30 cellular contexts compared by ENCODE assay signal in the genomic region with DNA sequence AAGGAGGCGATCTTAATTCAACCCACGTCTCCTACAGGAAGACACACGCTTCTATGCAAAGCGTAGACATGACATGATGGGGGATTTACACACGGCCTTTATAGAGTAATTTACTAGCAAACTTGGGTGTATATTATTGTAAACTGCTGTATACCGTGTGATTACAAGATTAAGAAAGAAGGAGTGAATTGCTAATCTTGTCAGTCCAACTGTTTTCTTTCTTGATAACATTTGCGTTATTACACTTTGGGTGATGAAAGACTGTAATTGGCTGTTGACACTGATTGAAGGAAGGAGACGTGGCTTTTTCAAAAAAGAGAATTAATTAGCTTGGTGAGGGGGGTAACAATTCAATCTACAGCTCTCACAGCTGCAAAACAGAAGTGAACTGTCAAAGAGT.
"Had no signal": no experiment of that assay in that cellular context is flagged by ENCODE, and none has a peak within 500 bp of the region (broad histone marks: within the 10 kb centered on the region; RNA-seq: fewer than 3 reads in every experiment).

No MANE protein-coding gene starts in this region.

- H3K9ac ChIP-seq: neural progenitor cell, parathyroid adenoma had no signal

- H2AFZ ChIP-seq: neural progenitor cell, parathyroid adenoma had no signal

- DNase-seq: hypothalamus; immature natural killer cell; kidney; left colon; left lung; lower lobe of right lung; mammary epithelial cell; mesenchymal stem cell; naive thymus-derived CD8-positive, alpha-beta T cell; occipital lobe; psoas muscle; right lobe of liver; stimulated activated CD4-positive, alpha-beta T cell treated with anti-CD3 and anti-CD28 coated beads, Interleukin-1b, Interleukin-23, amount 100 ng/mL, for 48 hours; stimulated activated CD4-positive, alpha-beta T cell treated with anti-CD3 and anti-CD28 coated beads, Interleukin-2, amount 100 ng/mL, for 48 hours; stimulated activated CD4-positive, alpha-beta T cell treated with anti-CD3 and anti-CD28 coated beads, Interleukin-4, amount 100 ng/mL, for 4 hours; stimulated activated CD8-positive, alpha-beta memory T cell treated with anti-CD3 and anti-CD28 coated beads, Interleukin-4, amount 100 ng/mL, for 48 hours; stimulated activated naive CD8-positive, alpha-beta T cell treated with anti-CD3 and anti-CD28 coated beads, Interleukin-15, Interleukin-2, amounts not matched to agents 100 U/mL and 50 U/mL, for 24 hours; stomach; testis; thyroid gland; transverse colon; upper lobe of left lung had no signal

- H3K4me1 ChIP-seq: left lung, lower lobe of right lung, parathyroid adenoma, psoas muscle, right atrium auricular region, right lobe of liver, stomach, testis, thyroid gland, transverse colon, upper lobe of left lung, vagina had no signal

- H3K36me3 ChIP-seq: left lung, lower lobe of right lung, neural progenitor cell, neutrophil, right atrium auricular region, right lobe of liver, stomach, thyroid gland, transverse colon, upper lobe of left lung, vagina had no signal

- H3K79me2 ChIP-seq: parathyroid adenoma had no signal

- H3K27me3 ChIP-seq: neural progenitor cell, neutrophil, right atrium auricular region, right lobe of liver, testis, thyroid gland, transverse colon, upper lobe of left lung, vagina had no signal

- H3K9me3 ChIP-seq: left lung, lower lobe of right lung, neutrophil, psoas muscle, right atrium auricular region, right lobe of liver, stomach, testis, thyroid gland, transverse colon, upper lobe of left lung, vagina had no signal

- H3K4me3 ChIP-seq: left lung, lower lobe of right lung, neural progenitor cell, psoas muscle, right atrium auricular region, right lobe of liver, smooth muscle cell, stomach, testis, thyroid gland, transverse colon, upper lobe of left lung, vagina had no signal

- H3K4me2 ChIP-seq: neural progenitor cell, smooth muscle cell had no signal

- ATAC-seq: left colon; left lung; lower lobe of right lung; naive thymus-derived CD8-positive, alpha-beta T cell; psoas muscle; right lobe of liver; stimulated activated memory B cell treated with anti-CD40 and anti-IgM and Interleukin-4, amounts not matched to agents 10 μg/mL and 1 μg/mL and 100 μg/mL, for 72 hours; stimulated activated naive CD8-positive, alpha-beta T cell treated with anti-CD3 and anti-CD28 coated beads, Interleukin-15, Interleukin-2, amounts not matched to agents 100 U/mL and 50 U/mL, for 24 hours had no signal

- H3K27ac ChIP-seq: left lung, lower lobe of right lung, neural progenitor cell, neutrophil, parathyroid adenoma, psoas muscle, right atrium auricular region, right lobe of liver, stomach, testis, thyroid gland, transverse colon, upper lobe of left lung, vagina had no signal

- FAIRE-seq: islet of Langerhans, kidney had no signal
